In the genomic region with DNA sequence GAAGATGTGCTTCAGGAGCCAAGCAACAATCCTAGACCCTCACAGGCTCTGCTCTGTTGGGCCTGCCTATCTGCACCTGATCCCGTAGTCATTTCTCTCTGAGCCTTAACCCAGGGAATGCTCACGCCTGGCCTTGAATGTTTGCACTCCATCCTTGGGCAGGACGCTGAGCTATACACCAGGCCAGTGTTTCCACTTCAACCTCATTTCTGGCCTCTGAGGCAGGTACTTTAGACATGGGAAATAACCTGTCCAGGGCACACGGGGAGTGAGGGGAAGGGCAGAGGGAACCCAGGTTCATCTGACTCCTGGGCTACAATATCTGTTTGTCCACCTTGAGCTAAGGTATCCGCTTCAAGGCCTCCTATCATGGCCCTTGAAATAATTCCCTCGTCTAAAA, we compare ENCODE assay signal across 21 cellular contexts. TPM values are rescaled to one million over a fixed set of nuclear protein-coding genes. Genes with fewer than 3 reads are reported as not detected.
DNase-seq lines count a peak whose midpoint lies in the region; ATAC-seq and FAIRE-seq lines count a peak whose summit lies in the region.
"Had no signal": no experiment of that assay in that cellular context is flagged by ENCODE, and none has a peak within 500 bp of the region (broad histone marks: within the 10 kb centered on the region; RNA-seq: fewer than 3 reads in every experiment).

No MANE protein-coding gene starts in this region.

- no peaks in the 10 kb centered on the region for H3K79me1 ChIP-seq in neuronal stem cell (ENCODE audit: low read depth, low read length)

- no peak overlapping the region for H3K4me3 ChIP-seq in BLaER1
- no peak overlapping the region for H3K4me3 ChIP-seq in Karpas-422 (ENCODE audit: low read length)
- H3K4me3 ChIP-seq in neuronal stem cell (ENCODE audit: low read length in 2 of 2): no peak overlapping the region
- H3K4me3 ChIP-seq: A549 had no signal

- no peaks in the 10 kb centered on the region for H3K27me3 ChIP-seq in BLaER1
- H3K27me3 ChIP-seq in Karpas-422 (ENCODE audit: low read length): no peaks in the 10 kb centered on the region
- H3K27me3 ChIP-seq in neuronal stem cell (ENCODE audit: control insufficient read depth in 3 of 3, insufficient read depth in 3 of 3, low read depth in 1 of 3, low read length in 3 of 3): no peaks in the 10 kb centered on the region

- 0 out of 2 replicates have a peak overlapping the region, but pooled peaks have one; percentile 7 for H3K27ac ChIP-seq in BLaER1
- H3K27ac ChIP-seq in Karpas-422 (ENCODE audit: low read length): peak overlapping the region; percentile 21; the same call in 1 of the 2 replicates
- no peak overlapping the region for H3K27ac ChIP-seq in neuronal stem cell (replicated peaks; ENCODE audit: low read length)
- H3K27ac ChIP-seq: 22Rv1, A549, C4-2B had no signal

- H3K4me2 ChIP-seq in BLaER1 (peak overlapping the region; percentile 63), Karpas-422 (ENCODE audit: low read depth, low read length, poor library complexity, severe bottlenecking) (peak overlapping the region; percentile 27), neuronal stem cell (ENCODE audit: insufficient read depth, low read length, poor library complexity, severe bottlenecking) (no peak overlapping the region)
- H3K4me2 ChIP-seq: A549 had no signal

- no peak overlapping the region for H4K91ac ChIP-seq in neuronal stem cell (ENCODE audit: low read depth, low read length, poor library complexity)

- no peak overlapping the region for H4K8ac ChIP-seq in neuronal stem cell (ENCODE audit: low read depth, low read length)

- H3K79me2 ChIP-seq in Karpas-422 (ENCODE audit: low read length): no peaks in the 10 kb centered on the region

- H2AFZ ChIP-seq in Karpas-422 (ENCODE audit: low read length): no peak overlapping the region
- H2AFZ ChIP-seq in neuronal stem cell (ENCODE audit: low read length): no peak overlapping the region

- H2BK5ac ChIP-seq in neuronal stem cell (ENCODE audit: low read length): no peak overlapping the region

- H3K9me3 ChIP-seq in BLaER1: no peaks in the 10 kb centered on the region
- H3K9me3 ChIP-seq in Karpas-422 (ENCODE audit: low read length): no peaks in the 10 kb centered on the region
- H3K9me3 ChIP-seq in neuronal stem cell (replicated peaks in 1 of 2; ENCODE audit: control insufficient read depth in 2 of 2, insufficient read depth in 1 of 2, low read depth in 1 of 2, low read length in 2 of 2): no peaks in the 10 kb centered on the region
- H3K9me3 ChIP-seq: A549, Caco-2 had no signal

- no peak overlapping the region for H3K18ac ChIP-seq in neuronal stem cell (ENCODE audit: low read length)

- H3K9ac ChIP-seq in BLaER1 (0 out of 2 replicates have a peak overlapping the region, but pooled peaks have one; percentile 13), Karpas-422 (ENCODE audit: low read length) (peak overlapping the region; percentile 13; the same call in 1 of the 2 replicates), neuronal stem cell (ENCODE audit: low read depth, low read length, poor library complexity) (no peak overlapping the region)

- no peak overlapping the region for H3K4ac ChIP-seq in neuronal stem cell (ENCODE audit: low read length)

- H2BK15ac ChIP-seq in neuronal stem cell (ENCODE audit: low read length): no peak overlapping the region

- no peak overlapping the region for H2BK12ac ChIP-seq in neuronal stem cell (ENCODE audit: low read length)

- ATAC-seq in HG02852 (IDR thresholded peaks at IDR 0.05; ENCODE audit: unreplicated experiment): no peak
- no peak for ATAC-seq in HG03439 (IDR thresholded peaks at IDR 0.05; ENCODE audit: unreplicated experiment)
- ATAC-seq: A549; CD8-positive, alpha-beta T cell had no signal

- DNase-seq in Karpas-422 (no peak), neuronal stem cell (ENCODE audit: low spot score) (no peak), frontal cortex (ENCODE audit: low spot score in 2 of 2) (no peak)
- DNase-seq: AML-193; Caco-2; Calu3; CD4-positive, alpha-beta T cell; CD8-positive, alpha-beta T cell; DMS79 treated with DMSO at 0.1 percent for 48 hours; GF-D8 had no signal

- no peak overlapping the region for H3K14ac ChIP-seq in neuronal stem cell (ENCODE audit: low read length)

- H3K9me2 ChIP-seq in Karpas-422 (replicated peaks; ENCODE audit: insufficient read depth, low read length): no peaks in the 10 kb centered on the region

- H4K20me1 ChIP-seq in BLaER1: no peaks in the 10 kb centered on the region
- no peaks in the 10 kb centered on the region for H4K20me1 ChIP-seq in Karpas-422 (ENCODE audit: insufficient read depth, low read depth, low read length)

- FAIRE-seq in frontal cortex (lab: Jason Lieb, UNC): no peak
- FAIRE-seq: A549, D721Med, G401.6, GM12891 had no signal

- no CpG with 5 or more reads among the region's 6 CpGs for WGBS in neuronal stem cell (ENCODE audit: extremely low coverage in 2 of 2, insufficient read length in 2 of 2, insufficient replicate concordance in 1 of 2), 2 donors

- no peak overlapping the region for H2BK120ac ChIP-seq in neuronal stem cell (ENCODE audit: low read depth, low read length)

- H3K36me3 ChIP-seq in BLaER1 (no peaks in the 10 kb centered on the region), Karpas-422 (ENCODE audit: insufficient read depth, low read length) (no peaks in the 10 kb centered on the region), neuronal stem cell (replicated peaks in 1 of 2; ENCODE audit: control insufficient read depth in 2 of 2, insufficient read depth in 2 of 2, low read length in 2 of 2) (no peaks in the 10 kb centered on the region)

- H3K23ac ChIP-seq in neuronal stem cell (ENCODE audit: low read depth, low read length, poor library complexity): peak overlapping the region; percentile 26

- no peak overlapping the region for H2AK5ac ChIP-seq in neuronal stem cell (ENCODE audit: low read depth, low read length)

- H3K4me1 ChIP-seq in BLaER1: peaks cover 67% of the 10 kb centered on the region
- peaks cover 47% of the 10 kb centered on the region for H3K4me1 ChIP-seq in Karpas-422 (ENCODE audit: low read length)
- H3K4me1 ChIP-seq in neuronal stem cell (ENCODE audit: control insufficient read depth in 2 of 2, insufficient read depth in 1 of 2, low read depth in 1 of 2, low read length in 2 of 2): peaks cover 3 to 8% of the 10 kb centered on the region in 2 donors
- H3K4me1 ChIP-seq: A549, Caco-2 had no signal

RNA-seq across cellular contexts. Expression of gene RSPH14, which starts 9.9 kb away (rescaled TPM):
- 2.6 and 3.1 TPM in 2 replicates for total RNA-seq in Karpas-422 (2014; rRNA removed; shearing (Covaris generic); ENCODE audit: low replicate concordance)
- 2.0 TPM for polyA plus RNA-seq in neuronal stem cell (2013, experiment 1 of 2)
- polyA plus RNA-seq in neuronal stem cell (2013, experiment 2 of 2): 2.2 TPM
- 2.4 TPM for total RNA-seq in frontal cortex
- total RNA-seq: A172, B cell, Calu3 had no signal

RNA-seq across cellular contexts. Expression of gene RAB36, which starts 13.3 kb away (rescaled TPM):
- 4.0 and 10.6 TPM in 2 replicates for total RNA-seq in Karpas-422 (2014; rRNA removed; shearing (Covaris generic); ENCODE audit: low replicate concordance)
- polyA plus RNA-seq in neuronal stem cell (2013, experiment 1 of 2): 4.5 TPM
- polyA plus RNA-seq in neuronal stem cell (2013, experiment 2 of 2): 4.5 TPM
- total RNA-seq in frontal cortex: 2.9 TPM

RNA-seq across cellular contexts. Expression of gene BCR, which starts 48.4 kb away (rescaled TPM):
- 29.7 and 40.5 TPM in 2 replicates for total RNA-seq in Karpas-422 (2014; rRNA removed; shearing (Covaris generic); ENCODE audit: low replicate concordance)
- polyA plus RNA-seq in neuronal stem cell (2013, experiment 1 of 2): 20.8 TPM
- polyA plus RNA-seq in neuronal stem cell (2013, experiment 2 of 2): 19.8 TPM
- 46.1 TPM for total RNA-seq in frontal cortex
